Comparison of ENCODE assay signal across 2 cellular contexts in genomic region chr1:53321776-53322602, GRCh38.
TF ChIP-seq lines count a peak whose summit lies in the region.

No MANE protein-coding gene starts in this region.

TF ChIP-seq in GM23338, 12 proteins besides CTCF, POLR2A, EP300 and RAD21:
- no peak for TF ChIP-seq ZNF462 (CRISPR knock-in tag; IDR thresholded peaks at IDR 0.05)
- TF ChIP-seq ETS1 (IDR thresholded peaks at IDR 0.05) = no peak
- no peak for TF ChIP-seq JUNB (IDR thresholded peaks at IDR 0.05; ENCODE audit: unreplicated experiment)
- TF ChIP-seq POLR2AphosphoS5 (IDR thresholded peaks at IDR 0.05; ENCODE audit: low read depth) = no peak
- TF ChIP-seq EZH2phosphoT487 (IDR thresholded peaks at IDR 0.05; ENCODE audit: unreplicated experiment) = no peak
- no peak for TF ChIP-seq EZH2 (IDR thresholded peaks at IDR 0.05; ENCODE audit: low read depth, unreplicated experiment)

TF ChIP-seq in GM12878, 131 proteins besides CTCF, POLR2A, EP300 and RAD21:
- TF ChIP-seq ZNF592 (IDR thresholded peaks at IDR 0.05) (no peak), MTA2 (IDR thresholded peaks at IDR 0.05; ENCODE audit: low read depth) (no peak), ZNF622 (IDR thresholded peaks at IDR 0.05) (no peak), YY1 (IDR thresholded peaks at IDR 0.05; ENCODE audit: low read depth, low read length) (no peak), NFXL1 (IDR thresholded peaks at IDR 0.05; ENCODE audit: borderline replicate concordance) (no peak), KDM1A (IDR thresholded peaks at IDR 0.05; ENCODE audit: borderline replicate concordance) (no peak)
TF ChIP-seq in GM12878: peak in this region for 0.
